ENCODE assay signal across 8 cellular contexts in the genomic region with DNA sequence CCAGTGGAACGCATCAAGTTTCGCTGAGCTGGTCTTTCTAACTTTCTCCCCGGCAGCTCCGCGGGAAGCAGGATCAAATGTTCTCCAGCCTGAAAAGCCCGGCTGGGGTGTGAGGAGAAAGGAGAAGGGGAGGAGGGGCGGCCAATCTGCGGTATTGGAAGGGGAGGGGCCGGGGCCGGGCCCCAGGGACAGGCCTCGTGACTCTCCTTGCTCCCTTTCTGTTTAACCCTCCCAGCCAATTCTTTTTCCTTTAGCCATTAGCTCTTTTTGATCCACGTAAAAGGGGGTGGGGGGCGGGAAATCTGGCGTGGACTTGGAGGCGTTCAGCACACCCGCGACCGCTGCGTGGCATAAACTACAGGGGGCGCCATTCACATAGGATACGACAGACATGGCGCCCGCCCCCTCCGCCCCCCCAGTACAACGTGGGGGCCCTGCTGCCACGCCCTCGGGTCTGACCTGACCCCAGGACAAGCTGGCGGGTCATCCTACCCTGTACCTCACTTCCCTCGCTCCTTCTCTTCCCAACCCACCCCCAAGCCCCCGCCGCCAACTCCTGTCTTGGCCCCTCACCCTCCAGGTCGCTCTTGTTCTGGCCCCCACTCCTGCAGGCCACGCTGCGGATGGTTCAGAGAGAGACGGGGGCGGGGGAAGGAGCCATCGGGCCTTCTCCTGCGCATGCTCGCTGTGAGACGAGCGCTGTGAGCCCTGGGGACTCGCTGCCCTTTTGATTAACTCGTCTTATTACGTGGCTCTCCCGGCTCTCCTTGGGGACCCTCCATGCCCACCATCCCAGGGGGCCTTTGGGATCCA. TPM values are rescaled to one million over a fixed set of nuclear protein-coding genes. Genes with fewer than 3 reads are reported as not detected.
A peak's percentile ranks its signal among the peaks of the same experiment; 100 is the strongest.
DNase-seq lines count a peak whose midpoint lies in the region; ATAC-seq and TF ChIP-seq lines count a peak whose summit lies in the region.

No MANE protein-coding gene starts in this region.

- WGBS in esophagus squamous epithelium, 2 donors: 4% methylated on average over 5 to 23 of the region's 45 CpGs

- H3K27me3 Mint-ChIP-seq in CD4-positive, alpha-beta memory T cell: no peaks in the 10 kb centered on the region
- H3K27me3 Mint-ChIP-seq in activated T-cell treated with anti-CD3 and anti-CD28 coated beads, Interleukin-2, amount 50 U/mL, for 24 hours: no peaks in the 10 kb centered on the region

- CTCF ChIA-PET in CD4-positive, alpha-beta memory T cell (lab: Charles Lee; ENCODE audit: partially characterized antibody): interaction anchor here (0.6 to 2.3 kb wide), 5 partner anchors 9 to 789 kb away, joined by 3 to 8 read pairs (median 3); no protein-coding TSS in a partner anchor

- peak overlapping the region; percentile 30 to 49 for H3K4me3 ChIP-seq in CD4-positive, alpha-beta memory T cell (ENCODE audit: low read length in 2 of 2)
- H3K4me3 ChIP-seq in esophagus squamous epithelium: peak overlapping the region; percentile 22 to 64 (median 48)

- no peaks in the 10 kb centered on the region for H3K36me3 ChIP-seq in CD4-positive, alpha-beta memory T cell (ENCODE audit: insufficient read depth, low read length)
- no peaks in the 10 kb centered on the region for H3K36me3 ChIP-seq in esophagus squamous epithelium

- H3K27ac Mint-ChIP-seq in CD4-positive, alpha-beta memory T cell: peak overlapping the region; percentile 77 to 94 (median 86)
- H3K27ac Mint-ChIP-seq in activated T-cell treated with anti-CD3 and anti-CD28 coated beads, Interleukin-2, amount 50 U/mL, for 24 hours: peak overlapping the region; percentile 84

- TF ChIP-seq POLR2A in esophagus squamous epithelium (IDR thresholded peaks at IDR 0.05): no peak

- no peaks in the 10 kb centered on the region for H3K9me3 ChIP-seq in CD4-positive, alpha-beta memory T cell (ENCODE audit: control insufficient read depth in 1 of 2, low read length in 2 of 2)
- no peaks in the 10 kb centered on the region for H3K9me3 ChIP-seq in esophagus squamous epithelium

- H3K9me3 Mint-ChIP-seq in CD4-positive, alpha-beta memory T cell: no peaks in the 10 kb centered on the region
- H3K9me3 Mint-ChIP-seq in activated T-cell treated with anti-CD3 and anti-CD28 coated beads, Interleukin-2, amount 50 U/mL, for 24 hours: no peaks in the 10 kb centered on the region

- H3K4me3 Mint-ChIP-seq in CD4-positive, alpha-beta memory T cell: peak overlapping the region; percentile 83 to 91 (median 86)
- peak overlapping the region; percentile 65 for H3K4me3 Mint-ChIP-seq in activated T-cell treated with anti-CD3 and anti-CD28 coated beads, Interleukin-2, amount 50 U/mL, for 24 hours

- peak; percentile 76 to 86 (median 80) for DNase-seq in CD4-positive, alpha-beta memory T cell
- DNase-seq in NCI-H524 treated with DMSO at 0.1 percent for 48 hours (lab: John Stamatoyannopoulos, UW): peak; percentile 72
- DNase-seq in activated T-cell treated with anti-CD3 and anti-CD28 coated beads, Interleukin-2, amount 50 U/mL, for 24 hours: peak; percentile 86
- DNase-seq in esophagus squamous epithelium (lab: John Stamatoyannopoulos, UW): no peak
- DNase-seq in myocyte (ENCODE audit: low read depth): peak; percentile 90
- peak; percentile 80 for DNase-seq in stimulated activated CD8-positive, alpha-beta memory T cell treated with anti-CD3 and anti-CD28 coated beads, Interleukin-4, amount 100 ng/mL, for 48 hours
- DNase-seq in KG1 (lab: John Stamatoyannopoulos, UW): no peak

- intact Hi-C loops in CD4-positive, alpha-beta memory T cell (cut with micrococcal nuclease): loop anchor here (1.0 kb wide), 2 partner anchors 86 to 789 kb away; no protein-coding TSS in a partner anchor
- intact Hi-C loops in esophagus squamous epithelium (cut with DNase I): no loop called here

- ATAC-seq in GM21786 (IDR thresholded peaks at IDR 0.05; ENCODE audit: unreplicated experiment): peak; percentile 40

- peaks cover 8 to 21% (median 13%) of the 10 kb centered on the region in 4 donors for H3K4me1 Mint-ChIP-seq in CD4-positive, alpha-beta memory T cell
- H3K4me1 Mint-ChIP-seq in activated T-cell treated with anti-CD3 and anti-CD28 coated beads, Interleukin-2, amount 50 U/mL, for 24 hours (ENCODE audit: low read depth): peaks cover 13% of the 10 kb centered on the region

- no peaks in the 10 kb centered on the region for H3K27me3 ChIP-seq in CD4-positive, alpha-beta memory T cell (ENCODE audit: insufficient read depth, low read length)
- no peaks in the 10 kb centered on the region for H3K27me3 ChIP-seq in esophagus squamous epithelium

- no peak overlapping the region for H3K27ac ChIP-seq in CD4-positive, alpha-beta memory T cell (ENCODE audit: low read depth, low read length)
- peak overlapping the region; percentile 27 to 80 (median 78) for H3K27ac ChIP-seq in esophagus squamous epithelium

- TF ChIP-seq CTCF in esophagus squamous epithelium (IDR thresholded peaks at IDR 0.05): peak; percentile 25 to 72 (median 55)

- POLR2A ChIA-PET in CD4-positive, alpha-beta memory T cell (lab: Charles Lee; ENCODE audit: partially characterized antibody): interaction anchor here (0.6 kb wide), 3 partner anchors 9 to 683 kb away, joined by 3 to 4 read pairs (median 3); no protein-coding TSS in a partner anchor

- peaks cover 8% of the 10 kb centered on the region for H3K4me1 ChIP-seq in CD4-positive, alpha-beta memory T cell (ENCODE audit: insufficient read depth, low read length)
- H3K4me1 ChIP-seq in esophagus squamous epithelium: peaks cover 4 to 20% (median 5%) of the 10 kb centered on the region in 3 donors

- H3K36me3 Mint-ChIP-seq in CD4-positive, alpha-beta memory T cell: no peaks in the 10 kb centered on the region
- H3K36me3 Mint-ChIP-seq in activated T-cell treated with anti-CD3 and anti-CD28 coated beads, Interleukin-2, amount 50 U/mL, for 24 hours (ENCODE audit: low read depth): no peaks in the 10 kb centered on the region

RNA-seq across cellular contexts. Expression of gene MDGA1, which starts 7.8 kb away (rescaled TPM):
- 10 to 100 TPM; 25.7 to 25.9 TPM for total RNA-seq in CD4-positive, alpha-beta memory T cell
- polyA plus RNA-seq in CD4-positive, alpha-beta memory T cell: 1 to 10 TPM; 1.2 to 3.7 TPM
- total RNA-seq in esophagus squamous epithelium: 10 to 100 TPM; 10.1 to 26.5 (median 11.3) TPM
- 1.7 and 1.9 TPM in 2 replicates for total RNA-seq in myocyte
- polyA plus RNA-seq in myocyte (2012): 2.0 TPM

Comparison
In these comparisons a context has a peak if more than half of its experiments do, and no peak if none do; other contexts are left out.
1. DNase-seq: peak in CD4-positive, alpha-beta memory T cell (5 of 5), NCI-H524 treated with DMSO at 0.1 percent for 48 hours (single experiment), activated T-cell treated with anti-CD3 and anti-CD28 coated beads, Interleukin-2, amount 50 U/mL, for 24 hours (single experiment), myocyte (single experiment) and stimulated activated CD8-positive, alpha-beta memory T cell treated with anti-CD3 and anti-CD28 coated beads, Interleukin-4, amount 100 ng/mL, for 48 hours (single experiment); none in esophagus squamous epithelium (single experiment) and KG1 (single experiment).